In genomic region chr6:73652637-73653570, GRCh38 we compare ENCODE assay signal across 8 cellular contexts. TPM values are rescaled to one million over a fixed set of nuclear protein-coding genes. Genes with fewer than 3 reads are reported as not detected.
DNase-seq lines count a peak whose midpoint lies in the region; ATAC-seq lines count a peak whose summit lies in the region.

No MANE protein-coding gene starts in this region.

- H3K27ac Mint-ChIP-seq in activated CD4-positive, alpha-beta memory T cell treated with anti-CD3 and anti-CD28 coated beads, Interleukin-2, amount 10 ng/mL, durations not matched to agents 7 days and 5 days: peak overlapping the region; percentile 94
- peak overlapping the region; percentile 97 for H3K27ac Mint-ChIP-seq in effector memory CD8-positive, alpha-beta T cell
- H3K27ac Mint-ChIP-seq in memory B cell: peak overlapping the region; percentile 92

- H3K36me3 Mint-ChIP-seq in activated CD4-positive, alpha-beta memory T cell treated with anti-CD3 and anti-CD28 coated beads, Interleukin-2, amount 10 ng/mL, durations not matched to agents 7 days and 5 days (ENCODE audit: low read depth): peaks cover 5% of the 10 kb centered on the region
- peaks cover 34% of the 10 kb centered on the region for H3K36me3 Mint-ChIP-seq in effector memory CD8-positive, alpha-beta T cell (ENCODE audit: insufficient read depth)
- peaks cover 8% of the 10 kb centered on the region for H3K36me3 Mint-ChIP-seq in memory B cell

- ATAC-seq in GM19351 (IDR thresholded peaks at IDR 0.05; ENCODE audit: unreplicated experiment): peak; percentile 46
- ATAC-seq in HG03520 (IDR thresholded peaks at IDR 0.05; ENCODE audit: unreplicated experiment): peak; percentile 39
- ATAC-seq in effector memory CD8-positive, alpha-beta T cell (replicated peaks): peak; percentile 58
- peak; percentile 56 for ATAC-seq in memory B cell (ENCODE audit: low read depth)

- DNase-seq in CD1c-positive myeloid dendritic cell (ENCODE audit: extremely low spot score) (peak; percentile 80), NCI-H774 (lab: John Stamatoyannopoulos, UW) (peak; percentile 72), memory B cell (ENCODE audit: low spot score in 2 of 2) (peak; percentile 42 to 52)
- peak; percentile 80 for DNase-seq in activated CD4-positive, alpha-beta memory T cell treated with anti-CD3 and anti-CD28 coated beads, Interleukin-2, amount 10 ng/mL, durations not matched to agents 7 days and 5 days
- DNase-seq in effector memory CD8-positive, alpha-beta T cell: peak; percentile 58 to 63 (median 60)
- peak; percentile 29 for DNase-seq in stimulated activated CD8-positive, alpha-beta memory T cell treated with anti-CD3 and anti-CD28 coated beads, Interleukin-15, amount 100 ng/mL, for 24 hours (ENCODE audit: low read depth)

- peak overlapping the region; percentile 92 for H3K4me3 Mint-ChIP-seq in activated CD4-positive, alpha-beta memory T cell treated with anti-CD3 and anti-CD28 coated beads, Interleukin-2, amount 10 ng/mL, durations not matched to agents 7 days and 5 days
- H3K4me3 Mint-ChIP-seq in effector memory CD8-positive, alpha-beta T cell: peak overlapping the region; percentile 95 to 99
- peak overlapping the region; percentile 96 for H3K4me3 Mint-ChIP-seq in memory B cell

- POLR2A ChIA-PET in activated CD4-positive, alpha-beta memory T cell treated with anti-CD3 and anti-CD28 coated beads, Interleukin-2, amount 10 ng/mL, durations not matched to agents 7 days and 5 days (lab: Charles Lee): interaction anchor here (0.9 to 5.5 kb wide), 19 partner anchors 9 to 1031 kb away, joined by 3 to 148 read pairs (median 5); partner anchors contain the start of genes CD109, CGAS, EEF1A1 and KCNQ5

- H3K27me3 Mint-ChIP-seq in activated CD4-positive, alpha-beta memory T cell treated with anti-CD3 and anti-CD28 coated beads, Interleukin-2, amount 10 ng/mL, durations not matched to agents 7 days and 5 days: no peaks in the 10 kb centered on the region
- no peaks in the 10 kb centered on the region for H3K27me3 Mint-ChIP-seq in effector memory CD8-positive, alpha-beta T cell
- no peaks in the 10 kb centered on the region for H3K27me3 Mint-ChIP-seq in memory B cell

- H3K9me3 Mint-ChIP-seq in activated CD4-positive, alpha-beta memory T cell treated with anti-CD3 and anti-CD28 coated beads, Interleukin-2, amount 10 ng/mL, durations not matched to agents 7 days and 5 days: no peaks in the 10 kb centered on the region
- no peaks in the 10 kb centered on the region for H3K9me3 Mint-ChIP-seq in effector memory CD8-positive, alpha-beta T cell
- H3K9me3 Mint-ChIP-seq in memory B cell: no peaks in the 10 kb centered on the region

- CTCF ChIA-PET in activated CD4-positive, alpha-beta memory T cell treated with anti-CD3 and anti-CD28 coated beads, Interleukin-2, amount 10 ng/mL, durations not matched to agents 7 days and 5 days (lab: Charles Lee): interaction anchor here (0.6 to 3.7 kb wide), 35 partner anchors 9 to 344 kb away, joined by 3 to 40 read pairs (median 5); partner anchors contain the start of genes CGAS, EEF1A1 and MTO1

- peaks cover 38% of the 10 kb centered on the region for H3K4me1 Mint-ChIP-seq in activated CD4-positive, alpha-beta memory T cell treated with anti-CD3 and anti-CD28 coated beads, Interleukin-2, amount 10 ng/mL, durations not matched to agents 7 days and 5 days
- H3K4me1 Mint-ChIP-seq in effector memory CD8-positive, alpha-beta T cell (ENCODE audit: low read depth in 2 of 2): peaks cover 23 to 39% of the 10 kb centered on the region in 2 donors
- H3K4me1 Mint-ChIP-seq in memory B cell: peaks cover 15% of the 10 kb centered on the region

RNA-seq across cellular contexts. Expression of gene SLC17A5, which starts 0.9 kb away (rescaled TPM):
- 1 to 10 TPM; 8.0 to 9.5 TPM for total RNA-seq in activated CD4-positive, alpha-beta memory T cell treated with anti-CD3 and anti-CD28 coated beads, Interleukin-2, amount 10 ng/mL, durations not matched to agents 7 days and 5 days

RNA-seq across cellular contexts. Expression of gene CD109, which starts 43.1 kb away (rescaled TPM):
- 10 to 100 TPM; 13.6 to 15.0 TPM for total RNA-seq in activated CD4-positive, alpha-beta memory T cell treated with anti-CD3 and anti-CD28 coated beads, Interleukin-2, amount 10 ng/mL, durations not matched to agents 7 days and 5 days

Comparison
In these comparisons a context has a peak if more than half of its experiments do, and no peak if none do; other contexts are left out.
1. Peak in every context shown above with its lines: DNase-seq and ATAC-seq.
2. DNase-seq: peak in every context shown above with its lines; median percentile 80 in CD1c-positive myeloid dendritic cell; 80 in activated CD4-positive, alpha-beta memory T cell treated with anti-CD3 and anti-CD28 coated beads, Interleukin-2, amount 10 ng/mL, durations not matched to agents 7 days and 5 days; 72 in NCI-H774; 60 in effector memory CD8-positive, alpha-beta T cell; 47 in memory B cell; 29 in stimulated activated CD8-positive, alpha-beta memory T cell treated with anti-CD3 and anti-CD28 coated beads, Interleukin-15, amount 100 ng/mL, for 24 hours.